25 cellular contexts compared by ENCODE assay signal in the genomic region with DNA sequence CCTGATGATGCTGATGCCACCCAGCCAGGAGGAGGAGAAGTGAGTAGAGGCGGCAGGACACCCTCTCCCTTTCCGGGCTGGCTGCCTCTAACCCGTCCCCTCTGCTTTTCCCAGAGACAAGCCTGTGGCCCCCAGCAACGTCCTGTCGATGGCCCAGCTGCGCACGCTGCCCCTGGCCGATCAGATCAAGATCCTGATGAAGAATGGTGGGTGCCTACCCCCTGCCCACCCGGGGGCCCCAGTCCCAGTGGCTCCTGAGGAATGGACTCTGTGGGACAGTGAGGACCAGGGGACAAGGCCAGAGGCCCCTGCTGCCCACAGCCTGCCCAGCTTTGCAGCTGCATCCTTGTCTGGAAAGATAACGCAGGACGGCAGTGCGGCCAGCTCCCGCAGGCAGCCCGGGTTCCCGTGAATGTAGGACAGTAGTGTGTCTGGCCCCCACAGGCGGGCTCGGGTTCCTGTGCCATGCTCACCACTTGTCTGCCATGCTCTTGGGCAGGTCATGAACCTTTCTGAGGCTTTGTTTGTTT. TPM values are rescaled to one million over a fixed set of nuclear protein-coding genes. Genes with fewer than 3 reads are reported as not detected.
DNase-seq lines count a peak whose midpoint lies in the region; ATAC-seq lines count a peak whose summit lies in the region.
"Had no signal": no experiment of that assay in that cellular context is flagged by ENCODE, and none has a peak within 500 bp of the region (broad histone marks: within the 10 kb centered on the region; RNA-seq: fewer than 3 reads in every experiment).

No MANE protein-coding gene starts in this region.

- peak; percentile 15 for DNase-seq in activated naive CD4-positive, alpha-beta T cell treated with anti-CD3 and anti-CD28 coated beads, Interleukin-2, amount 10 ng/mL, durations not matched to agents 7 days and 5 days
- no peak for DNase-seq in activated naive CD4-positive, alpha-beta T cell treated with anti-CD3 and anti-CD28 coated beads for 36 hours
- DNase-seq in left kidney (ENCODE audit: low read depth, low spot score) (peak; percentile 40), sciatic nerve (ENCODE audit: low spot score) (peak; percentile 55), DMS 273 (lab: John Stamatoyannopoulos, UW; ENCODE audit: unreplicated experiment) (no peak)
- DNase-seq in effector memory CD4-positive, alpha-beta T cell, result no peak
- DNase-seq: activated CD4-positive, CD25-positive, alpha-beta regulatory T cell treated with anti-CD3 and anti-CD28 coated beads, Interleukin-2, amount 50 U/mL, for 72 hours; C1 segment of cervical spinal cord; Calu3; cerebellar nuclear complex; EL; midbrain; NCI-H1092; NCI-H1694 treated with DMSO at 0.1 percent for 48 hours; NCI-H2227 treated with DMSO at 0.1 percent for 48 hours; NCI-H748 treated with DMSO at 0.1 percent for 48 hours; retina; T-helper 2 cell had no signal

- H3K27ac Mint-ChIP-seq in activated naive CD4-positive, alpha-beta T cell treated with anti-CD3 and anti-CD28 coated beads, Interleukin-2, amount 10 ng/mL, durations not matched to agents 7 days and 5 days, result peak overlapping the region; percentile 50
- no peak overlapping the region for H3K27ac Mint-ChIP-seq in activated naive CD4-positive, alpha-beta T cell treated with anti-CD3 and anti-CD28 coated beads for 36 hours
- H3K27ac Mint-ChIP-seq in activated T-helper 17 cell treated with anti-CD3 and anti-CD28 coated beads, Interleukin-2, amount 50 U/mL, for 72 hours, result peak overlapping the region; percentile 54
- H3K27ac Mint-ChIP-seq: activated T-helper 2 cell treated with anti-CD3 and anti-CD28 coated beads, Interferon-gamma antibody, Interleukin-2, Interleukin-4, amounts not matched to agents 10 μg/mL and 5 μg/mL and 100 μg/mL, durations not matched to agents 14 hours and 24 hours and 36 hours had no signal

- no peak overlapping the region for H3K4me3 ChIP-seq in effector memory CD4-positive, alpha-beta T cell (ENCODE audit: insufficient read depth, low read depth, low read length, poor library complexity, severe bottlenecking)
- H3K4me3 ChIP-seq: GM12878, SK-N-MC had no signal

- no peaks in the 10 kb centered on the region for H3K4me1 ChIP-seq in effector memory CD4-positive, alpha-beta T cell (ENCODE audit: control insufficient read depth, insufficient read depth, low read length, poor library complexity, severe bottlenecking)

- no peak overlapping the region for H3K27ac ChIP-seq in effector memory CD4-positive, alpha-beta T cell (ENCODE audit: insufficient read depth, low read length, poor library complexity, severe bottlenecking)
- H3K27ac ChIP-seq: epithelial cell of prostate, SK-N-MC had no signal

- no peak overlapping the region for H3K4me3 Mint-ChIP-seq in activated naive CD4-positive, alpha-beta T cell treated with anti-CD3 and anti-CD28 coated beads, Interleukin-2, amount 10 ng/mL, durations not matched to agents 7 days and 5 days
- H3K4me3 Mint-ChIP-seq in activated naive CD4-positive, alpha-beta T cell treated with anti-CD3 and anti-CD28 coated beads for 36 hours, result no peak overlapping the region
- H3K4me3 Mint-ChIP-seq in activated T-helper 17 cell treated with anti-CD3 and anti-CD28 coated beads, Interleukin-2, amount 50 U/mL, for 72 hours, result no peak overlapping the region

- no peak for ATAC-seq in activated T-helper 17 cell treated with anti-CD3 and anti-CD28 coated beads, Interleukin-2, amount 50 U/mL, for 72 hours (replicated peaks)
- no peak for ATAC-seq in sciatic nerve
- ATAC-seq: GM12878; HCT116; naive thymus-derived CD4-positive, alpha-beta T cell had no signal

- H3K36me3 ChIP-seq in effector memory CD4-positive, alpha-beta T cell (ENCODE audit: control insufficient read depth, insufficient read depth, low read length), result peaks cover 81% of the 10 kb centered on the region

- H3K9me3 ChIP-seq in effector memory CD4-positive, alpha-beta T cell (ENCODE audit: control insufficient read depth, low read length), result no peaks in the 10 kb centered on the region

- no peaks in the 10 kb centered on the region for H3K9me3 Mint-ChIP-seq in activated naive CD4-positive, alpha-beta T cell treated with anti-CD3 and anti-CD28 coated beads, Interleukin-2, amount 10 ng/mL, durations not matched to agents 7 days and 5 days
- H3K9me3 Mint-ChIP-seq in activated naive CD4-positive, alpha-beta T cell treated with anti-CD3 and anti-CD28 coated beads for 36 hours, result no peaks in the 10 kb centered on the region
- H3K9me3 Mint-ChIP-seq in activated T-helper 17 cell treated with anti-CD3 and anti-CD28 coated beads, Interleukin-2, amount 50 U/mL, for 72 hours, result no peaks in the 10 kb centered on the region
- H3K9me3 Mint-ChIP-seq: activated T-helper 2 cell treated with anti-CD3 and anti-CD28 coated beads, Interferon-gamma antibody, Interleukin-2, Interleukin-4, amounts not matched to agents 10 μg/mL and 5 μg/mL and 100 μg/mL, durations not matched to agents 14 hours and 24 hours and 36 hours had no signal

- H3K4me1 Mint-ChIP-seq in activated naive CD4-positive, alpha-beta T cell treated with anti-CD3 and anti-CD28 coated beads, Interleukin-2, amount 10 ng/mL, durations not matched to agents 7 days and 5 days, result peaks cover 4% of the 10 kb centered on the region
- H3K4me1 Mint-ChIP-seq in activated naive CD4-positive, alpha-beta T cell treated with anti-CD3 and anti-CD28 coated beads for 36 hours (ENCODE audit: low read depth), result no peaks in the 10 kb centered on the region
- H3K4me1 Mint-ChIP-seq in activated T-helper 17 cell treated with anti-CD3 and anti-CD28 coated beads, Interleukin-2, amount 50 U/mL, for 72 hours, result peaks cover 8% of the 10 kb centered on the region

- intact Hi-C loops in activated naive CD4-positive, alpha-beta T cell treated with anti-CD3 and anti-CD28 coated beads for 36 hours (cut with micrococcal nuclease), result no loop called here
- intact Hi-C loops in sciatic nerve (cut with DNase I), result no loop called here

- no peaks in the 10 kb centered on the region for H3K27me3 ChIP-seq in effector memory CD4-positive, alpha-beta T cell (replicated peaks; ENCODE audit: control insufficient read depth, insufficient read depth, low read length, poor library complexity, severe bottlenecking)

- no peaks in the 10 kb centered on the region for H3K27me3 Mint-ChIP-seq in activated naive CD4-positive, alpha-beta T cell treated with anti-CD3 and anti-CD28 coated beads, Interleukin-2, amount 10 ng/mL, durations not matched to agents 7 days and 5 days
- no peaks in the 10 kb centered on the region for H3K27me3 Mint-ChIP-seq in activated naive CD4-positive, alpha-beta T cell treated with anti-CD3 and anti-CD28 coated beads for 36 hours (ENCODE audit: low read depth)
- H3K27me3 Mint-ChIP-seq in activated T-helper 17 cell treated with anti-CD3 and anti-CD28 coated beads, Interleukin-2, amount 50 U/mL, for 72 hours, result no peaks in the 10 kb centered on the region
- H3K27me3 Mint-ChIP-seq: naive thymus-derived CD4-positive, alpha-beta T cell had no signal

- peaks cover 39% of the 10 kb centered on the region for H3K36me3 Mint-ChIP-seq in activated naive CD4-positive, alpha-beta T cell treated with anti-CD3 and anti-CD28 coated beads, Interleukin-2, amount 10 ng/mL, durations not matched to agents 7 days and 5 days
- peaks cover 39% of the 10 kb centered on the region for H3K36me3 Mint-ChIP-seq in activated naive CD4-positive, alpha-beta T cell treated with anti-CD3 and anti-CD28 coated beads for 36 hours (ENCODE audit: low read depth)
- H3K36me3 Mint-ChIP-seq in activated T-helper 17 cell treated with anti-CD3 and anti-CD28 coated beads, Interleukin-2, amount 50 U/mL, for 72 hours (ENCODE audit: low read depth), result peaks cover 98% of the 10 kb centered on the region

- CTCF ChIA-PET in activated naive CD4-positive, alpha-beta T cell treated with anti-CD3 and anti-CD28 coated beads, Interleukin-2, amount 10 ng/mL, durations not matched to agents 7 days and 5 days (lab: Charles Lee), result no interaction called here
- CTCF ChIA-PET in activated naive CD4-positive, alpha-beta T cell treated with anti-CD3 and anti-CD28 coated beads for 36 hours (lab: Charles Lee), result no interaction called here

RNA-seq across cellular contexts. Expression of gene POLR3E, which starts 19.9 kb away (rescaled TPM):
- 10 to 100 TPM; 72.9 to 74.7 TPM for total RNA-seq in activated naive CD4-positive, alpha-beta T cell treated with anti-CD3 and anti-CD28 coated beads for 36 hours
- 10 to 100 TPM; 48.9 to 76.2 TPM for total RNA-seq in activated T-helper 17 cell treated with anti-CD3 and anti-CD28 coated beads, Interleukin-2, amount 50 U/mL, for 72 hours
- total RNA-seq in sciatic nerve, result 43.5 TPM

RNA-seq across cellular contexts. Expression of gene CDR2, which starts 57.4 kb away (rescaled TPM):
- total RNA-seq in activated naive CD4-positive, alpha-beta T cell treated with anti-CD3 and anti-CD28 coated beads for 36 hours, result 10 to 100 TPM; 42.5 to 42.8 TPM
- total RNA-seq in activated T-helper 17 cell treated with anti-CD3 and anti-CD28 coated beads, Interleukin-2, amount 50 U/mL, for 72 hours, result 10 to 100 TPM; 26.3 to 41.0 TPM
- total RNA-seq in sciatic nerve, result 31.1 TPM

Comparison
In these comparisons a context has a peak if more than half of its experiments do, and no peak if none do; other contexts are left out.
1. DNase-seq: peak in activated naive CD4-positive, alpha-beta T cell treated with anti-CD3 and anti-CD28 coated beads, Interleukin-2, amount 10 ng/mL, durations not matched to agents 7 days and 5 days (single experiment), left kidney (single experiment) and sciatic nerve (single experiment); none in activated naive CD4-positive, alpha-beta T cell treated with anti-CD3 and anti-CD28 coated beads for 36 hours (single experiment), DMS 273 (single experiment) and effector memory CD4-positive, alpha-beta T cell (0 of 3).